Comparison of ENCODE assay signal across 1 cellular context in genomic region chr2:218298314-218298875, GRCh38.
TF ChIP-seq lines count a peak whose summit lies in the region.

No MANE protein-coding gene starts in this region.

TF ChIP-seq in HCT116, 20 proteins besides CTCF, POLR2A, EP300 and RAD21:
- no peak for TF ChIP-seq MAX (IDR thresholded peaks at IDR 0.05)
- TF ChIP-seq POLR2AphosphoS5 (IDR thresholded peaks at IDR 0.05; ENCODE audit: low read depth, low read length): no peak
